ENCODE assay signal across 13 cellular contexts in genomic region chr9:32395483-32396216, GRCh38. TPM values are rescaled to one million over a fixed set of nuclear protein-coding genes. Genes with fewer than 3 reads are reported as not detected.
A peak's percentile ranks its signal among the peaks of the same experiment; 100 is the strongest.
DNase-seq lines count a peak whose midpoint lies in the region; ATAC-seq, FAIRE-seq and TF ChIP-seq lines count a peak whose summit lies in the region.
"Had no signal": no experiment of that assay in that cellular context is flagged by ENCODE, and none has a peak within 500 bp of the region (broad histone marks: within the 10 kb centered on the region; RNA-seq: fewer than 3 reads in every experiment).

No MANE protein-coding gene starts in this region.

- TF ChIP-seq CTCF in GM23338 (conservative IDR thresholded peaks at IDR 0.05; ENCODE audit: low read depth in 2 of 2) (peak; percentile 39 to 53), astrocyte (IDR thresholded peaks at IDR 0.05; ENCODE audit: insufficient read depth, low read depth, low read length) (peak; percentile 38)

- peak; percentile 40 for DNase-seq in GM23338 (ENCODE audit: low spot score)
- DNase-seq in astrocyte (ENCODE audit: low read depth), result peak; percentile 92
- peak; percentile 65 for DNase-seq in left ventricle myocardium superior
- DNase-seq in COLO829 (ENCODE audit: low spot score), result no peak
- no peak for DNase-seq in NCI-H524 treated with DMSO at 0.1 percent for 48 hours (lab: John Stamatoyannopoulos, UW)
- no peak for DNase-seq in activated CD4-positive, CD25-positive, alpha-beta regulatory T cell (lab: John Stamatoyannopoulos, UW)
- DNase-seq in NCI-H748 treated with DMSO at 0.1 percent for 48 hours (lab: John Stamatoyannopoulos, UW), result no peak
- DNase-seq: activated CD8-positive, alpha-beta memory T cell treated with anti-CD3 and anti-CD28 coated beads, Interleukin-2, amount 50 U/mL, for 48 hours; RPMI8226 had no signal

- H3K4me3 Mint-ChIP-seq in GM23338 (no peak overlapping the region), astrocyte (ENCODE audit: unreplicated experiment) (no peak overlapping the region)

- peak; percentile 56 for FAIRE-seq in astrocyte (lab: Jason Lieb, UNC)

- H3K27ac ChIP-seq in GM23338 (ENCODE audit: low read depth) (no peak overlapping the region), astrocyte (ENCODE audit: low read depth, low read length) (peak overlapping the region; percentile 67)
- H3K27ac ChIP-seq: KMS-11, prostate gland had no signal

- intact Hi-C loops in left ventricle myocardium superior (cut with micrococcal nuclease), result no loop called here

- no peaks in the 10 kb centered on the region for H3K9me2 ChIP-seq in GM23338 (ENCODE audit: insufficient read depth)

- H3K4me1 ChIP-seq in GM23338 (ENCODE audit: insufficient read depth) (peaks cover 14% of the 10 kb centered on the region), astrocyte (ENCODE audit: insufficient read depth, low read length) (peaks cover 22% of the 10 kb centered on the region), skeletal muscle satellite cell (ENCODE audit: control insufficient read depth, insufficient read depth, low read length) (peaks cover 36% of the 10 kb centered on the region)
- H3K4me1 ChIP-seq: prostate gland had no signal

- H3K4me1 Mint-ChIP-seq in GM23338 (peaks cover 46% of the 10 kb centered on the region), astrocyte (ENCODE audit: low read depth, unreplicated experiment) (peaks cover 8% of the 10 kb centered on the region)

- ATAC-seq in GM23338 (peak; percentile 80), left ventricle myocardium superior (peak; percentile 96)

- H3K79me2 ChIP-seq in GM23338 (replicated peaks; ENCODE audit: insufficient read depth), result peaks cover 20% of the 10 kb centered on the region
- peaks cover 62% of the 10 kb centered on the region for H3K79me2 ChIP-seq in astrocyte (ENCODE audit: insufficient read depth, low read length)

- H3K9me3 Mint-ChIP-seq in GM23338, result peaks cover 4% of the 10 kb centered on the region; the same call in 2 of the 3 replicates
- no peaks in the 10 kb centered on the region for H3K9me3 Mint-ChIP-seq in astrocyte (ENCODE audit: unreplicated experiment)

- peaks cover 4% of the 10 kb centered on the region for H3K27me3 Mint-ChIP-seq in GM23338 (ENCODE audit: insufficient read depth, low read depth, poor library complexity)
- no peaks in the 10 kb centered on the region for H3K27me3 Mint-ChIP-seq in astrocyte (ENCODE audit: low read depth, unreplicated experiment)

- H3K27ac Mint-ChIP-seq in GM23338 (no peak overlapping the region), astrocyte (ENCODE audit: unreplicated experiment) (no peak overlapping the region)

- H3K4me3 ChIP-seq in GM23338 (no peak overlapping the region), astrocyte (ENCODE audit: insufficient read depth, low read depth, low read length) (no peak overlapping the region), skeletal muscle satellite cell (ENCODE audit: low read length) (peak overlapping the region; percentile 46)
- H3K4me3 ChIP-seq: HAP-1, prostate gland had no signal

- no peaks in the 10 kb centered on the region for H3F3A ChIP-seq in GM23338 (replicated peaks; ENCODE audit: low read depth)

- H3K36me3 Mint-ChIP-seq in GM23338 (ENCODE audit: low read depth) (peaks cover 19% of the 10 kb centered on the region; the same call in 2 of the 3 replicates), astrocyte (ENCODE audit: low read depth, unreplicated experiment) (peaks cover 3% of the 10 kb centered on the region)

- H4K20me1 ChIP-seq in GM23338 (replicated peaks; ENCODE audit: insufficient read depth), result peaks cover 4% of the 10 kb centered on the region; the same call in 1 of the 2 replicates
- H4K20me1 ChIP-seq in astrocyte (ENCODE audit: insufficient read depth, low read length), result peaks cover 21% of the 10 kb centered on the region

- no peaks in the 10 kb centered on the region for H3K36me3 ChIP-seq in GM23338 (ENCODE audit: insufficient read depth)
- H3K36me3 ChIP-seq in astrocyte (ENCODE audit: insufficient read depth, low read length), result no peaks in the 10 kb centered on the region
- H3K36me3 ChIP-seq in skeletal muscle satellite cell (ENCODE audit: insufficient read depth, low read length), result peaks cover 7% of the 10 kb centered on the region
- H3K36me3 ChIP-seq: HAP-1, prostate gland had no signal

- H3K4me2 ChIP-seq in GM23338, result no peak overlapping the region
- peak overlapping the region; percentile 35 for H3K4me2 ChIP-seq in astrocyte (ENCODE audit: low read length)
- peak overlapping the region; percentile 62 for H3K4me2 ChIP-seq in skeletal muscle satellite cell (ENCODE audit: low read length)
- H3K4me2 ChIP-seq: KMS-11 had no signal

- H3K27me3 ChIP-seq in GM23338 (ENCODE audit: insufficient read depth) (no peaks in the 10 kb centered on the region), astrocyte (ENCODE audit: insufficient read depth, low read length) (no peaks in the 10 kb centered on the region), skeletal muscle satellite cell (ENCODE audit: control insufficient read depth, insufficient read depth, low read length) (no peaks in the 10 kb centered on the region)

- H3K9me3 ChIP-seq in astrocyte (ENCODE audit: insufficient read depth, low read depth, low read length) (no peaks in the 10 kb centered on the region), skeletal muscle satellite cell (replicated peaks; ENCODE audit: low read length) (no peaks in the 10 kb centered on the region)
- H3K9me3 ChIP-seq: HAP-1, prostate gland had no signal

- H3K9ac ChIP-seq in astrocyte (ENCODE audit: low read length), result peak overlapping the region; percentile 26
- H3K9ac ChIP-seq in skeletal muscle satellite cell (ENCODE audit: low read depth, low read length), result peak overlapping the region; percentile 21
- H3K9ac ChIP-seq: KMS-11 had no signal

- H2AFZ ChIP-seq in GM23338 (no peak overlapping the region), astrocyte (ENCODE audit: low read depth, low read length) (no peak overlapping the region)

TF ChIP-seq in GM23338, 12 proteins besides CTCF, POLR2A, EP300 and RAD21 (continues in another document):
- TF ChIP-seq JUNB (IDR thresholded peaks at IDR 0.05; ENCODE audit: unreplicated experiment), result no peak
- no peak for TF ChIP-seq ZNF331 (CRISPR knock-in tag; IDR thresholded peaks at IDR 0.05; ENCODE audit: low read depth)
- no peak for TF ChIP-seq REST (IDR thresholded peaks at IDR 0.05; ENCODE audit: unreplicated experiment)
- TF ChIP-seq CREB1 (CRISPR knock-in tag; IDR thresholded peaks at IDR 0.05; ENCODE audit: low read depth), result no peak

RNA-seq across cellular contexts. Expression of gene ACO1, which starts 11.2 kb away (rescaled TPM):
- total RNA-seq in GM23338 (2014; rRNA removed; shearing (Covaris generic)), result 38.9 and 41.0 TPM in 2 replicates
- polyA plus RNA-seq in GM23338 (2016; fragmentation: Nextera tagmentation; extraction: Ambion mirVana), result 16.2 and 16.6 TPM in 2 replicates
- 17.7 and 19.4 TPM in 2 replicates for total RNA-seq in astrocyte
- 62.1 TPM for total RNA-seq in left ventricle myocardium superior
- total RNA-seq in skeletal muscle satellite cell (2012; rRNA removed), result 58.3 and 88.5 TPM in 2 replicates

Comparison
In these comparisons a context has a peak if more than half of its experiments do, and no peak if none do; other contexts are left out.
1. DNase-seq: peak in GM23338 (single experiment), astrocyte (single experiment) and left ventricle myocardium superior (single experiment); none in COLO829 (single experiment), NCI-H524 treated with DMSO at 0.1 percent for 48 hours (single experiment), activated CD4-positive, CD25-positive, alpha-beta regulatory T cell (0 of 4) and NCI-H748 treated with DMSO at 0.1 percent for 48 hours (single experiment).